In genomic region chr11:404551-405264, GRCh38 we compare ENCODE assay signal across 14 cellular contexts. TPM values are rescaled to one million over a fixed set of nuclear protein-coding genes. Genes with fewer than 3 reads are reported as not detected.
DNase-seq lines count a peak whose midpoint lies in the region; ATAC-seq and TF ChIP-seq lines count a peak whose summit lies in the region.
"Had no signal": no experiment of that assay in that cellular context is flagged by ENCODE, and none has a peak within 500 bp of the region (broad histone marks: within the 10 kb centered on the region; RNA-seq: fewer than 3 reads in every experiment).

No MANE protein-coding gene starts in this region.

- no peaks in the 10 kb centered on the region for H3K4me1 ChIP-seq in right cardiac atrium (ENCODE audit: control insufficient read depth, insufficient read depth, low read length)
- H3K4me1 ChIP-seq in heart right ventricle, result peaks cover 6 to 24% (median 18%) of the 10 kb centered on the region in 9 donors
- H3K4me1 ChIP-seq in esophagus squamous epithelium, result peaks cover 15 to 57% (median 16%) of the 10 kb centered on the region in 3 donors

- WGBS in right cardiac atrium, result 92% methylated on average over 14 of the region's 14 CpGs
- 94 to 95% methylated on average over 14 of the region's 14 CpGs for WGBS in heart right ventricle, 2 donors
- WGBS in esophagus squamous epithelium, 2 donors, result 85 to 88% methylated on average over 8 to 10 of the region's 14 CpGs

- H3K27me3 ChIP-seq in right cardiac atrium (ENCODE audit: control insufficient read depth, insufficient read depth) (no peaks in the 10 kb centered on the region), heart right ventricle (peaks cover 0 to 8% (median 0%) of the 10 kb centered on the region in 7 donors), esophagus squamous epithelium (peaks cover 0 to 14% (median 4%) of the 10 kb centered on the region in 4 donors)

- TF ChIP-seq CTCF in heart right ventricle (IDR thresholded peaks at IDR 0.05) (no peak), esophagus squamous epithelium (IDR thresholded peaks at IDR 0.05) (no peak)

- H3K4me3 ChIP-seq in right cardiac atrium (ENCODE audit: low read length) (no peak overlapping the region), heart right ventricle (no peak overlapping the region), esophagus squamous epithelium (no peak overlapping the region)

- intact Hi-C loops in right cardiac atrium (cut with DNase I), result no loop called here
- intact Hi-C loops in heart right ventricle (cut with DNase I), result loop anchor here in 6 of 10 donors (5.0 to 10.0 kb wide), 6 partner anchors 43 to 197 kb away; partner anchors contain the start of genes BET1L (in 1 of the 6), RIC8A (in 1 of the 6) and RNH1 (in 1 of the 6)
- intact Hi-C loops in esophagus squamous epithelium (cut with DNase I), result no loop called here

- H3K9me3 ChIP-seq in right cardiac atrium (ENCODE audit: control insufficient read depth, low read length) (no peaks in the 10 kb centered on the region), heart right ventricle (peaks cover 0 to 4% (median 0%) of the 10 kb centered on the region in 11 donors), esophagus squamous epithelium (no peaks in the 10 kb centered on the region)
- H3K9me3 ChIP-seq: neutrophil had no signal

- no peak for TF ChIP-seq POLR2A in esophagus squamous epithelium (IDR thresholded peaks at IDR 0.05)

- ATAC-seq in right cardiac atrium (no peak), heart right ventricle (no peak), GM19351 (IDR thresholded peaks at IDR 0.05; ENCODE audit: unreplicated experiment) (no peak)

- DNase-seq in right cardiac atrium (peak in 2 of 3 donors; percentile 47 to 64), heart right ventricle (no peak), esophagus squamous epithelium (lab: John Stamatoyannopoulos, UW) (no peak), ureter (ENCODE audit: low spot score) (peak; percentile 42), mucosa of gallbladder (ENCODE audit: low spot score) (no peak)
- DNase-seq: activated CD4-positive, alpha-beta T cell treated with anti-CD3 and anti-CD28 coated beads for 48 hours; activated naive CD4-positive, alpha-beta T cell treated with anti-CD3 and anti-CD28 coated beads, Interleukin-2, amount 50 U/mL, for 16 hours; COR-L47; cortex of kidney; NCI-H524; stimulated activated CD4-positive, alpha-beta T cell treated with anti-CD3 and anti-CD28 coated beads, Interleukin-2, amount 100 ng/mL, for 24 hours had no signal

- no peaks in the 10 kb centered on the region for H3K36me3 ChIP-seq in heart right ventricle
- peaks cover 0 to 42% (median 12%) of the 10 kb centered on the region in 3 donors for H3K36me3 ChIP-seq in esophagus squamous epithelium
- H3K36me3 ChIP-seq: neutrophil had no signal

- H3K27ac ChIP-seq in right cardiac atrium (ENCODE audit: low read length), result no peak overlapping the region
- no peak overlapping the region for H3K27ac ChIP-seq in heart right ventricle
- peak overlapping the region; percentile 22 to 91 (median 88) for H3K27ac ChIP-seq in esophagus squamous epithelium
- H3K27ac ChIP-seq: neutrophil had no signal

RNA-seq across cellular contexts. Expression of gene SIGIRR, which starts 10.1 kb away (rescaled TPM):
- total RNA-seq in right cardiac atrium (10 to 100 TPM; 28.6 to 42.4 (median 35.1) TPM), heart right ventricle (10 to 100 TPM; 20.4 to 52.4 (median 30.0) TPM), esophagus squamous epithelium (10 to 100 TPM; 15.5 to 35.1 (median 16.1) TPM), ureter (73.9 TPM), mucosa of gallbladder (152 TPM)
- polyA plus RNA-seq in right cardiac atrium (61.8 TPM), heart right ventricle (100 to 1,000 TPM in 1 of 2 donors, 10 to 100 TPM in 1; 56.0 to 187 TPM)

RNA-seq across cellular contexts. Expression of gene PKP3, which starts 10.7 kb away (rescaled TPM):
- total RNA-seq in right cardiac atrium (under 1 TPM; 0.26 to 0.88 (median 0.63) TPM), heart right ventricle (1 to 10 TPM in 4 of 10 donors, under 1 TPM in 6; 0.19 to 3.0 (median 0.74) TPM), esophagus squamous epithelium (1,000 to 10,000 TPM in 1 of 4 donors, 100 to 1,000 TPM in 3; 314 to 1,016 (median 520) TPM), ureter (78.5 TPM), mucosa of gallbladder (70.8 TPM)
- polyA plus RNA-seq in right cardiac atrium (0.36 TPM), heart right ventricle (under 1 TPM; 0.13 to 0.80 TPM)
- total RNA-seq: SK-MEL-5 had no signal

RNA-seq across cellular contexts. Expression of gene B4GALNT4, which starts 35.4 kb away (rescaled TPM):
- total RNA-seq in right cardiac atrium, result 1 to 10 TPM; 1.0 to 1.6 (median 1.3) TPM
- polyA plus RNA-seq in right cardiac atrium, result 2.5 TPM
- 1 to 10 TPM in 1 of 10 donors, under 1 TPM in 6, not detected in 3; 0.09 to 1.6 (median 0.25) TPM for total RNA-seq in heart right ventricle
- 1 to 10 TPM in 1 of 2 donors, under 1 TPM in 1; 0.75 to 1.7 TPM for polyA plus RNA-seq in heart right ventricle
- total RNA-seq in esophagus squamous epithelium, result 1 to 10 TPM in 3 of 4 donors, under 1 TPM in 1; 0.97 to 7.9 (median 3.3) TPM
- 3.3 TPM for total RNA-seq in ureter
- total RNA-seq in mucosa of gallbladder, result 3.4 TPM

RNA-seq across cellular contexts. Expression of gene ANO9, which starts 37.1 kb away (rescaled TPM):
- total RNA-seq in right cardiac atrium (under 1 TPM; 0.14 to 0.46 (median 0.20) TPM), heart right ventricle (1 to 10 TPM in 1 of 10 donors, under 1 TPM in 5, not detected in 4; 0.05 to 2.3 (median 0.19) TPM), esophagus squamous epithelium (10 to 100 TPM; 11.0 to 22.1 (median 16.2) TPM), ureter (17.9 TPM), mucosa of gallbladder (49.3 TPM)
- polyA plus RNA-seq in right cardiac atrium (0.20 TPM), heart right ventricle (under 1 TPM; 0.13 to 0.37 TPM)
- total RNA-seq: SK-MEL-5 had no signal

RNA-seq across cellular contexts. Expression of gene PTDSS2, which starts 45.4 kb away (rescaled TPM):
- total RNA-seq in right cardiac atrium (10 to 100 TPM; 30.2 to 33.3 (median 30.9) TPM), heart right ventricle (10 to 100 TPM; 16.7 to 37.9 (median 24.8) TPM), esophagus squamous epithelium (10 to 100 TPM; 15.8 to 34.3 (median 22.8) TPM), ureter (28.6 TPM), mucosa of gallbladder (36.6 TPM)
- polyA plus RNA-seq in right cardiac atrium (30.7 TPM), heart right ventricle (10 to 100 TPM; 31.4 to 55.5 TPM)

Comparison
In these comparisons a context has a peak if more than half of its experiments do, and no peak if none do; other contexts are left out.
1. DNase-seq: peak in right cardiac atrium (2 of 3) and ureter (single experiment); none in heart right ventricle (0 of 2), esophagus squamous epithelium (single experiment) and mucosa of gallbladder (single experiment).
2. intact Hi-C loops: an anchor here in heart right ventricle (5.0 to 10.0 kb wide); none called in right cardiac atrium and esophagus squamous epithelium.
3. H3K27ac ChIP-seq: peak in esophagus squamous epithelium (4 of 4); none in right cardiac atrium (single experiment) and heart right ventricle (0 of 10).
4. RNA of gene PKP3, which starts 10.7 kb away (total RNA-seq): 314 to 1,016 TPM in esophagus squamous epithelium, 78.5 TPM in ureter (single experiment) and 70.8 TPM in mucosa of gallbladder (single experiment); 0.26 to 0.88 TPM in right cardiac atrium and 0.19 to 3.0 TPM in heart right ventricle; every median in the first group is over 10 times any median in the second.